ENCODE assay signal across 8 cellular contexts in the genomic region with DNA sequence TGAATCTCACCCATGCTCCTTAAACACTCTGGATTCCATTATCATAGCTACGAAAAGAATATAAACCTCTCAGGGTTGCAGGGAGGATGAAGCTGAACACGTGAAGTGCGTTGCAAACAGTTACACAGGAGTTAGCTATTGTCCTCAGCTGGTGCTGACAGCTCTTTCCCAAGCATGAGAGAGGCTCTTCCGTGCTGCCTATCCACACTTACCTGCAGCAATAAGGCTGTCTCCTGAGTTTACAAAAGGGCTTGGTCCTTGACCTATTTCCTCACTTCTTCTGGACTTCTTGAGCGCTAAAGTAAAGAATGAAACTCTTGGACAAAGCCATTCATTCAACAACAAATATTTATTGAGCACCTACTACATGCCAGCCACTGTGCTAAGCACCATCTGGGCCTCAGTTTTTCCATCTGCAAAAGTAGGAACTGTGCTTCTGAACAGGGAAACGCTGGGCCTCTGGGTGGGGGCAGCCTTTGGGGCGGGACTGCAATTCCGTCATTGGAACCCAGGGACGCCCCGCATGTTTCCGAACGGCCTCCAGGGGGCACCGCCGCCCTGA. TPM values are rescaled to one million over a fixed set of nuclear protein-coding genes. Genes with fewer than 3 reads are reported as not detected.
A peak's percentile ranks its signal among the peaks of the same experiment; 100 is the strongest.
DNase-seq lines count a peak whose midpoint lies in the region; ATAC-seq, FAIRE-seq and TF ChIP-seq lines count a peak whose summit lies in the region.

No MANE protein-coding gene starts in this region.

- CTCF ChIA-PET in endothelial cell of umbilical vein (lab: Charles Lee) = interaction anchor here (0.7 to 6.0 kb wide), 21 partner anchors 9 to 179 kb away, joined by 3 to 40 read pairs (median 5); a partner anchor contains a TSS

- no peak for FAIRE-seq in endothelial cell of umbilical vein (lab: Jason Lieb, UNC)

- peak overlapping the region in 1 of 3 experiments; percentile 84 for H3K4me3 ChIP-seq in endothelial cell of umbilical vein (replicated peaks in 1 of 3; ENCODE audit: insufficient read depth in 1 of 3, low read depth in 1 of 3, low read length in 3 of 3)
- peak overlapping the region; percentile 54 for H3K4me3 ChIP-seq in mucosa of descending colon

- TF ChIP-seq CTCF in endothelial cell of umbilical vein (IDR thresholded peaks at IDR 0.05; ENCODE audit: extremely low read depth in 1 of 2, insufficient read depth in 1 of 2, low read depth in 1 of 2, low read length in 2 of 2) = peak in 1 of 2 donors; percentile 92
- peak; percentile 79 for TF ChIP-seq CTCF in mucosa of descending colon (IDR thresholded peaks at IDR 0.05)

- H3K9me1 ChIP-seq in endothelial cell of umbilical vein (replicated peaks; ENCODE audit: control insufficient read depth, extremely low read depth, insufficient read depth, low read length) = no peaks in the 10 kb centered on the region

- ATAC-seq in GM21576 (IDR thresholded peaks at IDR 0.05; ENCODE audit: unreplicated experiment) (peak; percentile 57), mucosa of descending colon (peak; percentile 92), HG02885 (IDR thresholded peaks at IDR 0.05; ENCODE audit: poor library complexity, unreplicated experiment) (no peak)

- TF ChIP-seq POLR2A in endothelial cell of umbilical vein (IDR thresholded peaks at IDR 0.05; ENCODE audit: low read depth, low read length) = no peak

- no peaks in the 10 kb centered on the region for H3K36me3 ChIP-seq in endothelial cell of umbilical vein (ENCODE audit: control insufficient read depth in 2 of 2, extremely low read depth in 1 of 2, insufficient read depth in 2 of 2, low read length in 2 of 2)
- H3K36me3 ChIP-seq in mucosa of descending colon (ENCODE audit: low read depth) = no peaks in the 10 kb centered on the region

- intact Hi-C loops in endothelial cell of umbilical vein (cut with micrococcal nuclease) = loop anchor here (1.0 to 5.0 kb wide), 3 partner anchors 65 to 104 kb away; a partner anchor contains a TSS
- intact Hi-C loops in mucosa of descending colon (cut with DNase I, micrococcal nuclease) = no loop called here

- peak overlapping the region; percentile 89 for H3K9ac ChIP-seq in endothelial cell of umbilical vein (replicated peaks; ENCODE audit: extremely low read depth, insufficient read depth, low read length)

- H3K9me3 ChIP-seq in endothelial cell of umbilical vein (replicated peaks; ENCODE audit: control insufficient read depth, insufficient read depth, low read length) (no peaks in the 10 kb centered on the region), mucosa of descending colon (no peaks in the 10 kb centered on the region)

- dilution Hi-C loops in endothelial cell of umbilical vein (cut with MboI; ENCODE audit: extremely low pct_ligation_motif_present, low sequenced_read_pairs) = no loop called here

- peak overlapping the region; percentile 87 for H3K27ac ChIP-seq in endothelial cell of umbilical vein (ENCODE audit: insufficient read depth, low read depth, low read length)

- no peaks in the 10 kb centered on the region for H3K27me3 ChIP-seq in endothelial cell of umbilical vein (ENCODE audit: control insufficient read depth in 2 of 2, insufficient read depth in 2 of 2, low read length in 2 of 2)

- peaks cover 2% of the 10 kb centered on the region for H3K79me2 ChIP-seq in endothelial cell of umbilical vein (ENCODE audit: control insufficient read depth, insufficient read depth, low read length)

- BruUV-seq in endothelial cell of umbilical vein (replicated peaks; lab: Mats Ljungman, UMichigan) = no TSS peak

- no peaks in the 10 kb centered on the region for H4K20me1 ChIP-seq in endothelial cell of umbilical vein (replicated peaks; ENCODE audit: control insufficient read depth, extremely low read depth, insufficient read depth, low read length)

- DNase-seq in CD1c-positive myeloid dendritic cell (ENCODE audit: extremely low spot score) = peak; percentile 96
- DNase-seq in NCI-H2196 treated with DMSO at 0.1 percent for 48 hours (lab: John Stamatoyannopoulos, UW; ENCODE audit: unreplicated experiment) = peak; percentile 79
- DNase-seq in activated CD8-positive, alpha-beta memory T cell treated with anti-CD3 and anti-CD28 coated beads, Interleukin-2, amount 50 U/mL, for 4 hours = peak; percentile 90
- no peak for DNase-seq in endothelial cell of umbilical vein (ENCODE audit: low read depth, low spot score)
- peak; percentile 95 to 96 (median 96) for DNase-seq in mucosa of descending colon
- peak; percentile 77 to 81 for DNase-seq in stimulated activated CD8-positive, alpha-beta memory T cell treated with anti-CD3 and anti-CD28 coated beads, Interleukin-7, amount 100 ng/mL, for 1 hour (ENCODE audit: low read depth in 2 of 2)

- POLR2A ChIA-PET in endothelial cell of umbilical vein (lab: Charles Lee) = no interaction called here

- H3K4me2 ChIP-seq in endothelial cell of umbilical vein (ENCODE audit: insufficient read depth, low read length) = peak overlapping the region; percentile 80

- peaks cover 4% of the 10 kb centered on the region for H3K4me1 ChIP-seq in endothelial cell of umbilical vein (ENCODE audit: control insufficient read depth, extremely low read depth, insufficient read depth, low read length)
- H3K4me1 ChIP-seq in mucosa of descending colon (ENCODE audit: low read depth) = peaks cover 14% of the 10 kb centered on the region

- peak overlapping the region; percentile 2 for H2AFZ ChIP-seq in endothelial cell of umbilical vein (ENCODE audit: low read depth, low read length)

TF ChIP-seq in endothelial cell of umbilical vein, 7 proteins besides CTCF, POLR2A, EP300 and RAD21 (continues in another document):
- TF ChIP-seq, protein P1, sequence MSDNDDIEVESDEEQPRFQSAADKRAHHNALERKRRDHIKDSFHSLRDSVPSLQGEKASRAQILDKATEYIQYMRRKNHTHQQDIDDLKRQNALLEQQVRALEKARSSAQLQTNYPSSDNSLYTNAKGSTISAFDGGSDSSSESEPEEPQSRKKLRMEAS (IDR thresholded peaks at IDR 0.05; ENCODE audit: insufficient read depth, insufficient read length) = no peak
- TF ChIP-seq JUN (IDR thresholded peaks at IDR 0.05; ENCODE audit: borderline replicate concordance, insufficient read depth, insufficient read length, low read depth) = no peak
- no peak for TF ChIP-seq FOS (IDR thresholded peaks at IDR 0.05; ENCODE audit: borderline replicate concordance, insufficient read depth, low read length)
- no peak for TF ChIP-seq GATA2 (IDR thresholded peaks at IDR 0.05; ENCODE audit: insufficient read depth, insufficient read length, low read depth, low read length)

RNA-seq across cellular contexts. Expression of a gene that starts 0.7 kb away (rescaled TPM):
- 108 and 109 TPM in 2 replicates for total RNA-seq in endothelial cell of umbilical vein
- 259 and 312 TPM in 2 replicates for polyA plus RNA-seq in endothelial cell of umbilical vein
- 204 and 208 TPM in 2 replicates for polyA plus RNA-seq in endothelial cell of umbilical vein (2011; cell fraction: cytosol; rRNA removed)
- polyA plus RNA-seq in endothelial cell of umbilical vein (2011; cell fraction: nucleus; rRNA removed) = 66.3 and 67.6 TPM in 2 replicates
- 114 and 203 TPM in 2 replicates for polyA plus RNA-seq in endothelial cell of umbilical vein (2012)
- polyA minus RNA-seq in endothelial cell of umbilical vein = 49.1 and 55.8 TPM in 2 replicates
- 84.2 TPM for polyA minus RNA-seq in endothelial cell of umbilical vein (2011; cell fraction: cytosol; rRNA and poly(A)+ RNA removed)
- 12.8 and 17.8 TPM in 2 replicates for polyA minus RNA-seq in endothelial cell of umbilical vein (2011; cell fraction: nucleus; rRNA and poly(A)+ RNA removed)
- 10 to 100 TPM; 70.1 to 90.6 (median 71.4) TPM for total RNA-seq in mucosa of descending colon

RNA-seq across cellular contexts. Expression of a gene that starts 14.0 kb away (rescaled TPM):
- total RNA-seq in endothelial cell of umbilical vein (21.0 and 21.8 TPM in 2 replicates), mucosa of descending colon (10 to 100 TPM; 28.5 to 46.6 (median 42.8) TPM)
- 15.2 and 15.5 TPM in 2 replicates for polyA plus RNA-seq in endothelial cell of umbilical vein
- polyA plus RNA-seq in endothelial cell of umbilical vein (2011; cell fraction: cytosol; rRNA removed) = 13.0 and 13.5 TPM in 2 replicates
- polyA plus RNA-seq in endothelial cell of umbilical vein (2011; cell fraction: nucleus; rRNA removed) = 7.0 and 10.7 TPM in 2 replicates
- polyA plus RNA-seq in endothelial cell of umbilical vein (2012) = 14.0 and 15.6 TPM in 2 replicates
- polyA minus RNA-seq in endothelial cell of umbilical vein = 6.7 and 11.2 TPM in 2 replicates
- polyA minus RNA-seq in endothelial cell of umbilical vein (2011; cell fraction: cytosol; rRNA and poly(A)+ RNA removed) = 9.2 TPM
- polyA minus RNA-seq in endothelial cell of umbilical vein (2011; cell fraction: nucleus; rRNA and poly(A)+ RNA removed) = 3.3 TPM in 2 replicates

RNA-seq across cellular contexts. Expression of a gene that starts 16.4 kb away (rescaled TPM):
- 0.75 and 0.81 TPM in 2 replicates for total RNA-seq in endothelial cell of umbilical vein
- 0.75 and 1.5 TPM in 2 replicates for polyA plus RNA-seq in endothelial cell of umbilical vein
- polyA plus RNA-seq in endothelial cell of umbilical vein (2011; cell fraction: cytosol; rRNA removed) = 0.92 and 1.1 TPM in 2 replicates
- polyA plus RNA-seq in endothelial cell of umbilical vein (2011; cell fraction: nucleus; rRNA removed) = 0.28 and 0.49 TPM in 2 replicates
- polyA plus RNA-seq in endothelial cell of umbilical vein (2012) = 0.63 and 0.79 TPM in 2 replicates
- 0.34 and 0.70 TPM in 2 replicates for polyA minus RNA-seq in endothelial cell of umbilical vein
- not detected for polyA minus RNA-seq in endothelial cell of umbilical vein (2011; cell fraction: cytosol; rRNA and poly(A)+ RNA removed)
- not detected in 2 replicates for polyA minus RNA-seq in endothelial cell of umbilical vein (2011; cell fraction: nucleus; rRNA and poly(A)+ RNA removed)
- total RNA-seq in mucosa of descending colon = 10 to 100 TPM; 12.7 to 25.3 (median 18.0) TPM

RNA-seq across cellular contexts. Expression of a gene that starts 27.8 kb away (rescaled TPM):
- 16.6 and 18.0 TPM in 2 replicates for total RNA-seq in endothelial cell of umbilical vein
- polyA plus RNA-seq in endothelial cell of umbilical vein = 17.0 and 22.2 TPM in 2 replicates
- polyA plus RNA-seq in endothelial cell of umbilical vein (2011; cell fraction: cytosol; rRNA removed) = 11.5 and 14.9 TPM in 2 replicates
- polyA plus RNA-seq in endothelial cell of umbilical vein (2011; cell fraction: nucleus; rRNA removed) = 5.8 and 6.4 TPM in 2 replicates
- 8.9 and 10.4 TPM in 2 replicates for polyA plus RNA-seq in endothelial cell of umbilical vein (2012)
- polyA minus RNA-seq in endothelial cell of umbilical vein = 3.3 and 4.1 TPM in 2 replicates
- 45.5 TPM for polyA minus RNA-seq in endothelial cell of umbilical vein (2011; cell fraction: cytosol; rRNA and poly(A)+ RNA removed)
- 1.4 and 1.8 TPM in 2 replicates for polyA minus RNA-seq in endothelial cell of umbilical vein (2011; cell fraction: nucleus; rRNA and poly(A)+ RNA removed)
- 10 to 100 TPM in 2 of 3 donors, 1 to 10 TPM in 1; 8.5 to 13.1 (median 11.8) TPM for total RNA-seq in mucosa of descending colon

RNA-seq across cellular contexts. Expression of a gene that starts 41.3 kb away (rescaled TPM):
- total RNA-seq in endothelial cell of umbilical vein (not detected in 2 replicates), mucosa of descending colon (not detected)
- polyA plus RNA-seq in endothelial cell of umbilical vein = 0.07 TPM in 1 of 2 replicates, not detected in the other
- not detected in 2 replicates for polyA plus RNA-seq in endothelial cell of umbilical vein (2011; cell fraction: cytosol; rRNA removed)
- polyA plus RNA-seq in endothelial cell of umbilical vein (2011; cell fraction: nucleus; rRNA removed) = 0.25 TPM in 1 of 2 replicates, not detected in the other
- not detected in 2 replicates for polyA plus RNA-seq in endothelial cell of umbilical vein (2012)
- polyA minus RNA-seq in endothelial cell of umbilical vein = not detected in 2 replicates
- not detected for polyA minus RNA-seq in endothelial cell of umbilical vein (2011; cell fraction: cytosol; rRNA and poly(A)+ RNA removed)
- polyA minus RNA-seq in endothelial cell of umbilical vein (2011; cell fraction: nucleus; rRNA and poly(A)+ RNA removed) = not detected in 2 replicates
